ENCODE assay signal across 9 cellular contexts in the genomic region with DNA sequence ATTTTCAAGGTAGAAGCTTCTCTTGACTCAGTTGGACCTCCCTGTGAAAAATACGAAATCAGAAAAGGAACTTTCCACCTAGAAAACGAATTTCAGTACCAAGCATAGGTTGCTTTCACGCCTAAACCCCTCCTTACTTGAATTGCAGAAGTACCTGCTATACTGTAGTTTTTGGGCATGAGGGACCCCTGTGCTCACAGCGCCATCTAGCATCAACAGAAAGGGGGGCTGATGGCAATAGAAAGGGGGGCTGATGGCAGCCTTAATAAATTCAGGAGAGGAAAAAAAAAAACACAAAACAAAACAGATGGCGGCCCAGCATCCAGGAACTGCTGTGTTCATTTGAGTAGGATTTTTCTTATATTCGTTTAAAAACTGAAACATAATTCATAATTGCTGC.
DNase-seq lines count a peak whose midpoint lies in the region; ATAC-seq and TF ChIP-seq lines count a peak whose summit lies in the region.
"Had no signal": no experiment of that assay in that cellular context is flagged by ENCODE, and none has a peak within 500 bp of the region (broad histone marks: within the 10 kb centered on the region; RNA-seq: fewer than 3 reads in every experiment).

No MANE protein-coding gene starts in this region.

- H2AFZ ChIP-seq in Loucy (ENCODE audit: low read length), result peak overlapping the region; percentile 60; the same call in 1 of the 2 replicates

- H3K4me2 ChIP-seq in Loucy (ENCODE audit: low read depth, low read length, poor library complexity, severe bottlenecking), result no peak overlapping the region

- H3K9ac ChIP-seq in Loucy (ENCODE audit: low read depth, low read length, poor library complexity, severe bottlenecking), result no peak overlapping the region

- H3K36me3 Mint-ChIP-seq in CD4-positive, alpha-beta T cell (ENCODE audit: low read depth), result peaks cover 16% of the 10 kb centered on the region
- no peaks in the 10 kb centered on the region for H3K36me3 Mint-ChIP-seq in endothelial cell (ENCODE audit: low read depth, unreplicated experiment)
- H3K36me3 Mint-ChIP-seq in natural killer cell treated with Interleukin-12 subunit alpha and Interleukin-12 subunit beta and Interleukin-15 and Interleukin-18, amount 100 ng/mL, for 72 hours, result peaks cover 24% of the 10 kb centered on the region

- no peaks in the 10 kb centered on the region for H4K20me1 ChIP-seq in Loucy (ENCODE audit: insufficient read depth, low read length, poor library complexity, severe bottlenecking)

- ATAC-seq in CD4-positive, alpha-beta T cell (ENCODE audit: poor library complexity), result no peak
- ATAC-seq in natural killer cell treated with Interleukin-12 subunit alpha and Interleukin-12 subunit beta and Interleukin-15 and Interleukin-18, amount 100 ng/mL, for 72 hours, result no peak
- ATAC-seq in HG02852 (IDR thresholded peaks at IDR 0.05; ENCODE audit: unreplicated experiment) (no peak), GM21367 (IDR thresholded peaks at IDR 0.05; ENCODE audit: unreplicated experiment) (no peak), HG02759 (IDR thresholded peaks at IDR 0.05; ENCODE audit: unreplicated experiment) (no peak)

- no peak overlapping the region for H3K4me3 ChIP-seq in Loucy (ENCODE audit: low read length, poor library complexity, severe bottlenecking)

- peaks cover 16% of the 10 kb centered on the region for H3K9me3 Mint-ChIP-seq in CD4-positive, alpha-beta T cell
- no peaks in the 10 kb centered on the region for H3K9me3 Mint-ChIP-seq in endothelial cell (ENCODE audit: unreplicated experiment)
- H3K9me3 Mint-ChIP-seq in natural killer cell treated with Interleukin-12 subunit alpha and Interleukin-12 subunit beta and Interleukin-15 and Interleukin-18, amount 100 ng/mL, for 72 hours, result peaks cover 14% of the 10 kb centered on the region

- peaks cover 4% of the 10 kb centered on the region for H3K27me3 Mint-ChIP-seq in CD4-positive, alpha-beta T cell
- H3K27me3 Mint-ChIP-seq in endothelial cell (ENCODE audit: unreplicated experiment), result peaks cover 2% of the 10 kb centered on the region
- H3K27me3 Mint-ChIP-seq in natural killer cell treated with Interleukin-12 subunit alpha and Interleukin-12 subunit beta and Interleukin-15 and Interleukin-18, amount 100 ng/mL, for 72 hours, result no peaks in the 10 kb centered on the region

- peaks cover 24% of the 10 kb centered on the region for H3K4me1 ChIP-seq in Loucy (ENCODE audit: insufficient read depth, low read length, poor library complexity, severe bottlenecking)

- H3K4me3 Mint-ChIP-seq in CD4-positive, alpha-beta T cell, result peak overlapping the region; percentile 88
- H3K4me3 Mint-ChIP-seq in endothelial cell (ENCODE audit: unreplicated experiment), result peak overlapping the region; percentile 92
- peak overlapping the region; percentile 1 for H3K4me3 Mint-ChIP-seq in natural killer cell treated with Interleukin-12 subunit alpha and Interleukin-12 subunit beta and Interleukin-15 and Interleukin-18, amount 100 ng/mL, for 72 hours

- H3K9me3 ChIP-seq in CD4-positive, alpha-beta T cell (ENCODE audit: control insufficient read depth, low read length), result peaks cover 31% of the 10 kb centered on the region
- no peaks in the 10 kb centered on the region for H3K9me3 ChIP-seq in Loucy (ENCODE audit: insufficient read depth, low read depth, low read length)

- H3F3A ChIP-seq in Loucy (ENCODE audit: low read depth), result no peaks in the 10 kb centered on the region

- CTCF ChIA-PET in CD4-positive, alpha-beta T cell (lab: Charles Lee), result no interaction called here

- intact Hi-C loops in CD4-positive, alpha-beta T cell (cut with DNase I, micrococcal nuclease), result no loop called here

- TF ChIP-seq CTCF in CD4-positive, alpha-beta T cell (IDR thresholded peaks at IDR 0.05), result no peak
- peak; percentile 68 for TF ChIP-seq CTCF in Loucy (conservative IDR thresholded peaks at IDR 0.05; ENCODE audit: low read length)
- TF ChIP-seq CTCF in endothelial cell (IDR thresholded peaks at IDR 0.05; ENCODE audit: unreplicated experiment), result no peak

- H3K27me3 ChIP-seq in CD4-positive, alpha-beta T cell (ENCODE audit: control insufficient read depth, insufficient read depth, low read length), result peaks cover 3% of the 10 kb centered on the region
- H3K27me3 ChIP-seq in Loucy (ENCODE audit: insufficient read depth, low read length, poor library complexity, severe bottlenecking), result no peaks in the 10 kb centered on the region

- DNase-seq in CD4-positive, alpha-beta T cell, result no peak
- DNase-seq in endothelial cell (ENCODE audit: low spot score) (no peak), midbrain (lab: John Stamatoyannopoulos, UW) (no peak)
- DNase-seq in natural killer cell treated with Interleukin-12 subunit alpha and Interleukin-12 subunit beta and Interleukin-15 and Interleukin-18, amount 100 ng/mL, for 72 hours (ENCODE audit: low spot score), result no peak
- DNase-seq: Karpas-422 had no signal

- H3K9me2 ChIP-seq in Loucy (replicated peaks; ENCODE audit: low read depth, low read length), result no peaks in the 10 kb centered on the region

- H3K27ac Mint-ChIP-seq in CD4-positive, alpha-beta T cell, result peak overlapping the region; percentile 82
- H3K27ac Mint-ChIP-seq in endothelial cell (ENCODE audit: unreplicated experiment), result peak overlapping the region; percentile 98
- H3K27ac Mint-ChIP-seq in natural killer cell treated with Interleukin-12 subunit alpha and Interleukin-12 subunit beta and Interleukin-15 and Interleukin-18, amount 100 ng/mL, for 72 hours, result no peak overlapping the region

- H3K27ac ChIP-seq in CD4-positive, alpha-beta T cell (ENCODE audit: low read depth, low read length), result no peak overlapping the region

- POLR2A ChIA-PET in CD4-positive, alpha-beta T cell (lab: Charles Lee), result interaction anchor here (1.0 kb wide), 1 partner anchor 184 kb away, joined by 5 read pairs; no protein-coding TSS in a partner anchor

- H3K79me2 ChIP-seq in Loucy (ENCODE audit: insufficient read depth, low read length), result no peaks in the 10 kb centered on the region

- H3K4me1 Mint-ChIP-seq in CD4-positive, alpha-beta T cell (ENCODE audit: low read depth), result peaks cover 8% of the 10 kb centered on the region
- no peaks in the 10 kb centered on the region for H3K4me1 Mint-ChIP-seq in endothelial cell (ENCODE audit: unreplicated experiment)
- H3K4me1 Mint-ChIP-seq in natural killer cell treated with Interleukin-12 subunit alpha and Interleukin-12 subunit beta and Interleukin-15 and Interleukin-18, amount 100 ng/mL, for 72 hours (ENCODE audit: low read depth in 2 of 2), result peaks cover 0 to 2% of the 10 kb centered on the region in 2 donors

- H3K36me3 ChIP-seq in Loucy (ENCODE audit: insufficient read depth, low read length), result no peaks in the 10 kb centered on the region

Comparison
In these comparisons a context has a peak if more than half of its experiments do, and no peak if none do; other contexts are left out.
1. H3K27ac Mint-ChIP-seq: peak in CD4-positive, alpha-beta T cell (single experiment) and endothelial cell (single experiment); none in natural killer cell treated with Interleukin-12 subunit alpha and Interleukin-12 subunit beta and Interleukin-15 and Interleukin-18, amount 100 ng/mL, for 72 hours (0 of 2).
2. H3K4me3 Mint-ChIP-seq: peak in every context shown above with its lines; median percentile 92 in endothelial cell; 88 in CD4-positive, alpha-beta T cell; 1 in natural killer cell treated with Interleukin-12 subunit alpha and Interleukin-12 subunit beta and Interleukin-15 and Interleukin-18, amount 100 ng/mL, for 72 hours.